11 cellular contexts compared by ENCODE assay signal in the genomic region with DNA sequence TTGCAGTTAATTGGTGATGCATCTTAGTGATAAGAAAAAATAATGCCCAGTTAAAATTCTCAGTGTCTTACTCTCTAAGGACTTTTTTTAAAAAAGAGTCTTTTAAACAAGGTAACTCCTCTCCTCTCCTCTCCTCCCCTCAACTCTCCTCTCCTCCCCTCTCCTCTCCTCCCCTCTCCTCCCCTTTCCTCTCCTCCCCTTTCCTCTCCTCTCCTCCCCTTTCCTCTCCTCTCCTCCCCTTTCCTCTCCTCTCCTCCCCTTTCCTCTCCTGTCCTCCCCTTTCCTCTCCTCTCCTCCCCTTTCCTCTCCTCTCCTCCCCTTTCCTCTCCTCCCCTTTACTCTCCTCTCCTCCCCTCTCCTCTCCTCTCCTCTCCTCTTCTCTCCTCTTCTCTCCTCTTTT.
"Had no signal": no experiment of that assay in that cellular context is flagged by ENCODE, and none has a peak within 500 bp of the region (broad histone marks: within the 10 kb centered on the region; RNA-seq: fewer than 3 reads in every experiment).

No MANE protein-coding gene starts in this region.

- H3K4me2 ChIP-seq: GM23338 had no signal

- DNase-seq: GM23248, GOT3, H7, H9, HCEC 1CT, HFFc6 had no signal

- H3K9me3 Mint-ChIP-seq: GM23338, H9 had no signal

- H3K36me3 ChIP-seq: HAP-1 had no signal

- H3K4me3 ChIP-seq: GM23248, GM23338, HAP-1 had no signal

- H3K9me3 ChIP-seq: HAP-1 had no signal

- ATAC-seq: GM23338, HCT116 had no signal

- H3K4me3 Mint-ChIP-seq: GM23338, H9, HFFc6 had no signal

- H3K4me1 ChIP-seq: HAP-1 had no signal

- H2AFZ ChIP-seq: GM23248, GM23338 had no signal

- H3K27ac Mint-ChIP-seq: GM23338, H9, HFFc6 had no signal

- H3K27ac ChIP-seq: GM23248 had no signal

- H3K9ac ChIP-seq: GM23248 had no signal

- FAIRE-seq: H1, H54 had no signal
